In genomic region chr16:30458561-30459394, GRCh38 we compare ENCODE assay signal across 9 cellular contexts. TPM values are rescaled to one million over a fixed set of nuclear protein-coding genes. Genes with fewer than 3 reads are reported as not detected.
DNase-seq lines count a peak whose midpoint lies in the region; ATAC-seq and TF ChIP-seq lines count a peak whose summit lies in the region.
"Had no signal": no experiment of that assay in that cellular context is flagged by ENCODE, and none has a peak within 500 bp of the region (broad histone marks: within the 10 kb centered on the region; RNA-seq: fewer than 3 reads in every experiment).

No MANE protein-coding gene starts in this region.

- H3K4me2 ChIP-seq in DOHH2 (ENCODE audit: low read length), result peak overlapping the region; percentile 76

- H3K36me3 Mint-ChIP-seq in activated CD8-positive, alpha-beta memory T cell treated with anti-CD3 and anti-CD28 coated beads, Interleukin-2, amount 10 ng/mL, durations not matched to agents 7 days and 5 days, result peaks cover 3% of the 10 kb centered on the region

- peak overlapping the region; percentile 96 for H3K27ac Mint-ChIP-seq in activated CD8-positive, alpha-beta memory T cell treated with anti-CD3 and anti-CD28 coated beads, Interleukin-2, amount 10 ng/mL, durations not matched to agents 7 days and 5 days

- H3K4me1 Mint-ChIP-seq in activated CD8-positive, alpha-beta memory T cell treated with anti-CD3 and anti-CD28 coated beads, Interleukin-2, amount 10 ng/mL, durations not matched to agents 7 days and 5 days, result peaks cover 64% of the 10 kb centered on the region

- peaks cover 2% of the 10 kb centered on the region for H3K27me3 Mint-ChIP-seq in activated CD8-positive, alpha-beta memory T cell treated with anti-CD3 and anti-CD28 coated beads, Interleukin-2, amount 10 ng/mL, durations not matched to agents 7 days and 5 days

- no peaks in the 10 kb centered on the region for H3K9me2 ChIP-seq in DOHH2 (replicated peaks; ENCODE audit: control insufficient read depth, low read length)

- H3K27me3 ChIP-seq in DOHH2 (ENCODE audit: control insufficient read depth, low read length) (no peaks in the 10 kb centered on the region), lower lobe of right lung (ENCODE audit: low read depth) (no peaks in the 10 kb centered on the region), thymus (ENCODE audit: control insufficient read depth, insufficient read depth) (no peaks in the 10 kb centered on the region)
- H3K27me3 ChIP-seq: dorsolateral prefrontal cortex had no signal

- intact Hi-C loops in lower lobe of right lung (cut with DNase I), result no loop called here

- H3K4me1 ChIP-seq in DOHH2 (ENCODE audit: control insufficient read depth, low read length), result peaks cover 98% of the 10 kb centered on the region
- peaks cover 14% of the 10 kb centered on the region for H3K4me1 ChIP-seq in lower lobe of right lung
- peaks cover 26% of the 10 kb centered on the region for H3K4me1 ChIP-seq in thymus (ENCODE audit: control insufficient read depth, insufficient read depth, low read length)

- WGBS in thymus, result 25% methylated on average over 22 of the region's 22 CpGs

- CTCF ChIA-PET in activated CD8-positive, alpha-beta memory T cell treated with anti-CD3 and anti-CD28 coated beads, Interleukin-2, amount 10 ng/mL, durations not matched to agents 7 days and 5 days (lab: Charles Lee), result interaction anchor here (0.7 to 7.4 kb wide), 10 partner anchors 9 to 202 kb away, joined by 3 to 71 read pairs (median 10); partner anchors contain the start of genes DCTPP1, ITGAL, SEPHS2 and ZNF747

- H3K4me3 Mint-ChIP-seq in activated CD8-positive, alpha-beta memory T cell treated with anti-CD3 and anti-CD28 coated beads, Interleukin-2, amount 10 ng/mL, durations not matched to agents 7 days and 5 days, result peak overlapping the region; percentile 53

- H3K27ac ChIP-seq in DOHH2 (ENCODE audit: low read depth, low read length) (peak overlapping the region; percentile 97), lower lobe of right lung (peak overlapping the region; percentile 68), thymus (ENCODE audit: low read depth) (peak overlapping the region; percentile 95)
- H3K27ac ChIP-seq: dorsolateral prefrontal cortex had no signal

- H3K9me3 ChIP-seq in DOHH2 (ENCODE audit: control insufficient read depth, insufficient read depth, low read length), result no peaks in the 10 kb centered on the region
- no peaks in the 10 kb centered on the region for H3K9me3 ChIP-seq in lower lobe of right lung
- H3K9me3 ChIP-seq in thymus (ENCODE audit: control insufficient read depth), result no peaks in the 10 kb centered on the region

- DNase-seq in Kasumi-1 (lab: John Stamatoyannopoulos, UW) (peak; percentile 46 to 54), lower lobe of right lung (peak; percentile 84), DMS53 treated with DMSO at 0.1 percent for 48 hours (lab: John Stamatoyannopoulos, UW; ENCODE audit: unreplicated experiment) (no peak), SHP77 treated with DMSO at 0.1 percent for 48 hours (lab: John Stamatoyannopoulos, UW) (no peak)
- peak; percentile 97 for DNase-seq in activated CD8-positive, alpha-beta memory T cell treated with anti-CD3 and anti-CD28 coated beads, Interleukin-2, amount 10 ng/mL, durations not matched to agents 7 days and 5 days

- H3K79me2 ChIP-seq in DOHH2 (ENCODE audit: control insufficient read depth, low read length), result peaks cover 34% of the 10 kb centered on the region

- H3K36me3 ChIP-seq in DOHH2 (ENCODE audit: control insufficient read depth, low read length) (peaks cover 4% of the 10 kb centered on the region; the same call in 1 of the 2 replicates), lower lobe of right lung (no peaks in the 10 kb centered on the region), thymus (ENCODE audit: control insufficient read depth, insufficient read depth) (no peaks in the 10 kb centered on the region)

- ATAC-seq in GM21529 (IDR thresholded peaks at IDR 0.05; ENCODE audit: unreplicated experiment), result peak; percentile 85
- ATAC-seq in activated CD8-positive, alpha-beta memory T cell treated with anti-CD3 and anti-CD28 coated beads, Interleukin-2, amount 10 ng/mL, durations not matched to agents 7 days and 5 days, result peak; percentile 96
- peak; percentile 79 to 90 for ATAC-seq in lower lobe of right lung

- H3F3A ChIP-seq in DOHH2 (ENCODE audit: control insufficient read depth, insufficient read depth), result peaks cover 51% of the 10 kb centered on the region

- H4K20me1 ChIP-seq in DOHH2 (ENCODE audit: control insufficient read depth, insufficient read depth, low read depth, low read length), result no peaks in the 10 kb centered on the region

- TF ChIP-seq CTCF in DOHH2 (IDR thresholded peaks at IDR 0.05; ENCODE audit: low read depth, low read length, poor library complexity, severe bottlenecking) (peak; percentile 25), lower lobe of right lung (IDR thresholded peaks at IDR 0.05) (no peak)

- peak overlapping the region; percentile 62 for H3K4me3 ChIP-seq in DOHH2 (ENCODE audit: low read length)
- H3K4me3 ChIP-seq in lower lobe of right lung, result no peak overlapping the region
- H3K4me3 ChIP-seq in thymus (ENCODE audit: low read length), result peak overlapping the region; percentile 15
- H3K4me3 ChIP-seq: dorsolateral prefrontal cortex had no signal

- H3K9me3 Mint-ChIP-seq in activated CD8-positive, alpha-beta memory T cell treated with anti-CD3 and anti-CD28 coated beads, Interleukin-2, amount 10 ng/mL, durations not matched to agents 7 days and 5 days (ENCODE audit: low read depth), result no peaks in the 10 kb centered on the region

RNA-seq across cellular contexts. Expression of gene SEPHS2, which starts 13.1 kb away (rescaled TPM):
- total RNA-seq in activated CD8-positive, alpha-beta memory T cell treated with anti-CD3 and anti-CD28 coated beads, Interleukin-2, amount 10 ng/mL, durations not matched to agents 7 days and 5 days, result 10 to 100 TPM; 63.3 to 92.9 TPM
- 54.6 TPM for total RNA-seq in lower lobe of right lung
- polyA plus RNA-seq in thymus, result 63.9 TPM

RNA-seq across cellular contexts. Expression of gene ITGAL, which starts 13.8 kb away (rescaled TPM):
- 100 to 1,000 TPM; 566 to 685 TPM for total RNA-seq in activated CD8-positive, alpha-beta memory T cell treated with anti-CD3 and anti-CD28 coated beads, Interleukin-2, amount 10 ng/mL, durations not matched to agents 7 days and 5 days
- 127 TPM for total RNA-seq in lower lobe of right lung
- polyA plus RNA-seq in thymus, result 51.3 TPM

RNA-seq across cellular contexts. Expression of gene DCTPP1, which starts 28.9 kb away (rescaled TPM):
- total RNA-seq in activated CD8-positive, alpha-beta memory T cell treated with anti-CD3 and anti-CD28 coated beads, Interleukin-2, amount 10 ng/mL, durations not matched to agents 7 days and 5 days, result 100 to 1,000 TPM in 1 of 2 experiments, 10 to 100 TPM in 1; 72.0 to 108 TPM
- 19.1 TPM for total RNA-seq in lower lobe of right lung
- polyA plus RNA-seq in thymus, result 20.6 TPM

RNA-seq across cellular contexts. Expression of gene ZNF771, which starts 51.4 kb away (rescaled TPM):
- total RNA-seq in activated CD8-positive, alpha-beta memory T cell treated with anti-CD3 and anti-CD28 coated beads, Interleukin-2, amount 10 ng/mL, durations not matched to agents 7 days and 5 days, result 1 to 10 TPM; 4.9 to 5.4 TPM
- 3.8 TPM for total RNA-seq in lower lobe of right lung
- 3.7 TPM for polyA plus RNA-seq in thymus

Comparison
In these comparisons a context has a peak if more than half of its experiments do, and no peak if none do; other contexts are left out.
1. DNase-seq: peak in Kasumi-1 (2 of 2), activated CD8-positive, alpha-beta memory T cell treated with anti-CD3 and anti-CD28 coated beads, Interleukin-2, amount 10 ng/mL, durations not matched to agents 7 days and 5 days (single experiment) and lower lobe of right lung (single experiment); none in DMS53 treated with DMSO at 0.1 percent for 48 hours (single experiment) and SHP77 treated with DMSO at 0.1 percent for 48 hours (single experiment).
2. Peak in every context shown above with its lines, with median percentiles within 50 percentile points of each other: H3K27ac ChIP-seq and ATAC-seq.